Comparison of ENCODE assay signal across 8 cellular contexts in genomic region chr7:149422065-149422913, GRCh38. TPM values are rescaled to one million over a fixed set of nuclear protein-coding genes. Genes with fewer than 3 reads are reported as not detected.
DNase-seq lines count a peak whose midpoint lies in the region; ATAC-seq and TF ChIP-seq lines count a peak whose summit lies in the region.

No MANE protein-coding gene starts in this region.

- H3K27ac ChIP-seq in ectodermal cell (ENCODE audit: insufficient read depth, low read depth, low read length, poor library complexity, severe bottlenecking) = no peak overlapping the region

- no peaks in the 10 kb centered on the region for H3K27me3 Mint-ChIP-seq in memory B cell

- no peak overlapping the region for H3K27ac Mint-ChIP-seq in memory B cell

- H3K4me1 ChIP-seq in BE2C = peaks cover 2% of the 10 kb centered on the region; the same call in 1 of the 2 replicates
- H3K4me1 ChIP-seq in ectodermal cell (ENCODE audit: control insufficient read depth, insufficient read depth, low read length) = no peaks in the 10 kb centered on the region

- 17 to 19% methylated on average over 69 to 71 of the region's 71 CpGs for WGBS in ectodermal cell, 2 experiments

- H3K36me3 ChIP-seq in BE2C (no peaks in the 10 kb centered on the region), ectodermal cell (ENCODE audit: control insufficient read depth, insufficient read depth, low read length) (no peaks in the 10 kb centered on the region)

- H3K27me3 ChIP-seq in BE2C = no peaks in the 10 kb centered on the region
- no peaks in the 10 kb centered on the region for H3K27me3 ChIP-seq in ectodermal cell (ENCODE audit: control insufficient read depth, insufficient read depth, low read length, poor library complexity, severe bottlenecking)

- no peaks in the 10 kb centered on the region for H3K9me3 Mint-ChIP-seq in memory B cell

- no peaks in the 10 kb centered on the region for H3K36me3 Mint-ChIP-seq in memory B cell

- peak; percentile 82 for DNase-seq in BE2C
- peak; percentile 90 for DNase-seq in NCI-H2227 (lab: John Stamatoyannopoulos, UW; ENCODE audit: unreplicated experiment)
- peak; percentile 46 to 60 for DNase-seq in activated CD4-positive, alpha-beta T cell treated with anti-CD3 and anti-CD28 coated beads, Interleukin-2, amount 50 U/mL, for 24 hours (ENCODE audit: low read depth in 1 of 2, low spot score in 1 of 2)
- DNase-seq in memory B cell (ENCODE audit: low spot score in 2 of 2) = peak; percentile 70 to 73
- peak; percentile 50 for DNase-seq in stimulated activated CD8-positive, alpha-beta memory T cell treated with anti-CD3 and anti-CD28 coated beads, Interleukin-15, amount 100 ng/mL, for 24 hours (ENCODE audit: low read depth)

- TF ChIP-seq CTCF in BE2C (IDR thresholded peaks at IDR 0.05; ENCODE audit: low read depth, low read length) = peak; percentile 44

- H3K9me3 ChIP-seq in BE2C (no peaks in the 10 kb centered on the region), ectodermal cell (ENCODE audit: control insufficient read depth, low read length) (no peaks in the 10 kb centered on the region)

- no peaks in the 10 kb centered on the region for H3K4me1 Mint-ChIP-seq in memory B cell

- H3K4me3 ChIP-seq in BE2C (ENCODE audit: low read depth, low read length) (peak overlapping the region; percentile 69), ectodermal cell (ENCODE audit: insufficient read depth, low read depth, low read length) (peak overlapping the region; percentile 39)

- H3K4me3 Mint-ChIP-seq in memory B cell = peak overlapping the region; percentile 83

- ATAC-seq in GM18909 (IDR thresholded peaks at IDR 0.05; ENCODE audit: poor library complexity, unreplicated experiment) (peak; percentile 98), HG03135 (IDR thresholded peaks at IDR 0.05; ENCODE audit: unreplicated experiment) (peak; percentile 92), memory B cell (ENCODE audit: low read depth) (peak; percentile 97)

RNA-seq across cellular contexts. Expression of gene ZNF777, which starts 38.6 kb away (rescaled TPM):
- 34.3 TPM for polyA plus RNA-seq in BE2C (2012; ENCODE audit: insufficient read depth, insufficient read length, low read depth)
- 20.7 TPM for polyA plus RNA-seq in ectodermal cell (2013, experiment 1 of 4)
- polyA plus RNA-seq in ectodermal cell (2013, experiment 2 of 4) = 22.2 TPM
- 15.9 TPM for polyA plus RNA-seq in ectodermal cell (2013, experiment 3 of 4)
- polyA plus RNA-seq in ectodermal cell (2013, experiment 4 of 4) = 17.9 TPM
